34 cellular contexts compared by ENCODE assay signal in genomic region chr12:129566800-129567199, GRCh38.
DNase-seq lines count a peak whose midpoint lies in the region; ATAC-seq, FAIRE-seq and TF ChIP-seq lines count a peak whose summit lies in the region.
"Had no signal": no experiment of that assay in that cellular context is flagged by ENCODE, and none has a peak within 500 bp of the region (broad histone marks: within the 10 kb centered on the region; RNA-seq: fewer than 3 reads in every experiment).

No MANE protein-coding gene starts in this region.

- no peak for ATAC-seq in HepG2
- ATAC-seq in right lobe of liver, result no peak
- ATAC-seq in DND-41 (ENCODE audit: insufficient read depth, low read depth), result no peak
- ATAC-seq: A549; CD8-positive, alpha-beta T cell had no signal

- WGBS in HepG2 (ENCODE audit: low lambda C conversion rate), result 3% methylated on average over 5 of the region's 5 CpGs
- 38% methylated on average over 5 of the region's 5 CpGs for WGBS in right lobe of liver (ENCODE audit: insufficient coverage, low coverage, low lambda C conversion rate, missing lambda C conversion rate)

- H3K9ac ChIP-seq in HepG2 (ENCODE audit: insufficient read depth, low read depth, low read length), result no peak overlapping the region
- H3K9ac ChIP-seq in DND-41 (ENCODE audit: low read depth, low read length), result no peak overlapping the region
- H3K9ac ChIP-seq: BLaER1; BLaER1 treated with 17β-estradiol and CSF1 and Interleukin-3, amounts not matched to agents 10 nM and 100 nM had no signal

- no peaks in the 10 kb centered on the region for H3K9me3 ChIP-seq in HepG2 (ENCODE audit: low read length)
- H3K9me3 ChIP-seq in right lobe of liver, result no peaks in the 10 kb centered on the region
- H3K9me3 ChIP-seq in DND-41 (ENCODE audit: insufficient read depth, low read length, severe bottlenecking), result no peaks in the 10 kb centered on the region
- peaks cover 19% of the 10 kb centered on the region for H3K9me3 ChIP-seq in KOPT-K1 (ENCODE audit: insufficient read depth, low read length, poor library complexity, severe bottlenecking)
- H3K9me3 ChIP-seq: A549, BE2C, BLaER1, Caco-2 had no signal

- intact Hi-C loops in HepG2 (cut with micrococcal nuclease; ENCODE audit: unreplicated experiment), result no loop called here
- intact Hi-C loops in right lobe of liver (cut with DNase I), result no loop called here
- intact Hi-C loops in posterior cingulate gyrus (cut with DNase I), result no loop called here

- H3K4me3 ChIP-seq in HepG2 (replicated peaks in 1 of 3; ENCODE audit: insufficient read depth in 1 of 3, low read depth in 2 of 3, low read length in 3 of 3), result no peak overlapping the region
- no peak overlapping the region for H3K4me3 ChIP-seq in right lobe of liver
- H3K4me3 ChIP-seq in DND-41 (ENCODE audit: low read depth in 1 of 2, low read length in 2 of 2), result no peak overlapping the region
- H3K4me3 ChIP-seq in H7 (ENCODE audit: insufficient read depth, low read depth, low read length), result no peak overlapping the region
- H3K4me3 ChIP-seq: A549; BLaER1; BLaER1 treated with 17β-estradiol and CSF1 and Interleukin-3, amounts not matched to agents 10 nM and 100 nM had no signal

- TF ChIP-seq POLR2A in HepG2 (IDR thresholded peaks at IDR 0.05; ENCODE audit: insufficient read depth in 1 of 2, low read depth in 2 of 2, low read length in 2 of 2) (no peak), right lobe of liver (IDR thresholded peaks at IDR 0.05) (no peak), GM12892 (IDR thresholded peaks at IDR 0.05; ENCODE audit: low read depth, low read length) (no peak)

- FAIRE-seq in HepG2 (lab: Jason Lieb, UNC), result no peak
- FAIRE-seq in GM12892 (lab: Jason Lieb, UNC), result no peak
- FAIRE-seq: A204.1, A549, D721Med had no signal

- DNase-seq in HepG2 (ENCODE audit: low spot score) (no peak), right lobe of liver (no peak), DND-41 (no peak), islet precursor cell (peak; percentile 30), posterior cingulate gyrus (no peak), GM12892 (ENCODE audit: insufficient read length) (no peak), H7 (no peak)
- DNase-seq: 8988T; ACHN; AML-193; BE2C; C1 segment of cervical spinal cord; Caco-2; Calu3; CD4-positive, alpha-beta memory T cell; CD4-positive, alpha-beta T cell; CD4-positive, CD25-positive, alpha-beta regulatory T cell; CD8-positive, alpha-beta memory T cell; CD8-positive, alpha-beta T cell; COR-L47; DMS 273 treated with DMSO at 0.1 percent for 48 hours; DMS153; DMS53; DMS79; DMS79 treated with DMSO at 0.1 percent for 48 hours; EL had no signal

- no peaks in the 10 kb centered on the region for H3K4me1 ChIP-seq in HepG2 (ENCODE audit: insufficient read depth, low read length)
- no peaks in the 10 kb centered on the region for H3K4me1 ChIP-seq in right lobe of liver
- H3K4me1 ChIP-seq in DND-41 (ENCODE audit: insufficient read depth, low read length), result peaks cover 83% of the 10 kb centered on the region
- H3K4me1 ChIP-seq: A549, BE2C, Caco-2 had no signal

- H3K27me3 ChIP-seq in HepG2 (ENCODE audit: control insufficient read depth in 1 of 2, insufficient read depth in 2 of 2, low read length in 2 of 2), result peaks cover 0 to under 1% of the 10 kb centered on the region in 2 experiments; a peak in 1 of 5 replicates
- no peaks in the 10 kb centered on the region for H3K27me3 ChIP-seq in right lobe of liver
- H3K27me3 ChIP-seq in DND-41 (ENCODE audit: insufficient read depth, low read length, poor library complexity), result no peaks in the 10 kb centered on the region
- no peaks in the 10 kb centered on the region for H3K27me3 ChIP-seq in H7 (ENCODE audit: control insufficient read depth, insufficient read depth, low read length)
- H3K27me3 ChIP-seq: BE2C; BLaER1; BLaER1 treated with 17β-estradiol and CSF1 and Interleukin-3, amounts not matched to agents 10 nM and 100 nM had no signal

- in situ Hi-C loops in HepG2 (cut with HindIII; ENCODE audit: extremely low pct_ligation_motif_present, low pct_unique_long_range_greater_than_20kb), result no loop called here

- no peak overlapping the region for H3K4me2 ChIP-seq in HepG2 (ENCODE audit: low read depth, low read length)
- H3K4me2 ChIP-seq in DND-41 (ENCODE audit: insufficient read depth, low read length), result no peak overlapping the region
- H3K4me2 ChIP-seq: A549; BLaER1; BLaER1 treated with 17β-estradiol and CSF1 and Interleukin-3, amounts not matched to agents 10 nM and 100 nM had no signal

- POLR2A ChIA-PET in HepG2 (lab: Yijun Ruan, JAX), result no interaction called here

- H3K36me3 ChIP-seq in HepG2 (replicated peaks in 1 of 2; ENCODE audit: control insufficient read depth in 1 of 2, insufficient read depth in 2 of 2, low read length in 2 of 2), result no peaks in the 10 kb centered on the region
- H3K36me3 ChIP-seq in right lobe of liver, result no peaks in the 10 kb centered on the region
- H3K36me3 ChIP-seq in DND-41 (ENCODE audit: insufficient read depth, low read length), result no peaks in the 10 kb centered on the region
- no peaks in the 10 kb centered on the region for H3K36me3 ChIP-seq in KOPT-K1 (ENCODE audit: insufficient read depth, low read length)
- no peaks in the 10 kb centered on the region for H3K36me3 ChIP-seq in H7 (replicated peaks; ENCODE audit: control insufficient read depth, insufficient read depth, low read length)
- H3K36me3 ChIP-seq: BE2C; BLaER1; BLaER1 treated with 17β-estradiol and CSF1 and Interleukin-3, amounts not matched to agents 10 nM and 100 nM had no signal

- TF ChIP-seq EP300 in HepG2 (IDR thresholded peaks at IDR 0.05; ENCODE audit: low read depth in 2 of 2, low read length in 2 of 2) (no peak), HepG2 (CRISPR knock-in tag; IDR thresholded peaks at IDR 0.05; ENCODE audit: borderline replicate concordance) (no peak)

- TF ChIP-seq RAD21 in HepG2 (CRISPR knock-in tag; IDR thresholded peaks at IDR 0.05), result no peak

- CTCF ChIA-PET in HepG2 (lab: Yijun Ruan, JAX; ENCODE audit: low intra/inter-chr PET ratio, low total read pairs), result no interaction called here

- no peaks in the 10 kb centered on the region for H4K20me1 ChIP-seq in HepG2 (ENCODE audit: insufficient read depth, low read length)
- H4K20me1 ChIP-seq in DND-41 (ENCODE audit: insufficient read depth, low read length), result no peaks in the 10 kb centered on the region
- H4K20me1 ChIP-seq: BLaER1; BLaER1 treated with 17β-estradiol and CSF1 and Interleukin-3, amounts not matched to agents 10 nM and 100 nM had no signal

- H3K79me2 ChIP-seq in HepG2 (ENCODE audit: insufficient read depth, low read length) (no peaks in the 10 kb centered on the region), DND-41 (ENCODE audit: insufficient read depth, low read length) (no peaks in the 10 kb centered on the region)

- H2AFZ ChIP-seq in HepG2 (ENCODE audit: low read length) (no peak overlapping the region), DND-41 (ENCODE audit: low read depth, low read length) (no peak overlapping the region)

- H3K27ac ChIP-seq in HepG2 (ENCODE audit: extremely low read length, insufficient read depth, low read length) (no peak overlapping the region), right lobe of liver (no peak overlapping the region), DND-41 (ENCODE audit: low read length) (peak overlapping the region; percentile 10; the same call in 1 of the 2 replicates), KOPT-K1 (ENCODE audit: low read depth, low read length, poor library complexity, severe bottlenecking) (peak overlapping the region; percentile 98)
- H3K27ac ChIP-seq: 22Rv1; A549; BLaER1; BLaER1 treated with 17β-estradiol and CSF1 and Interleukin-3, amounts not matched to agents 10 nM and 100 nM; C4-2B had no signal

- TF ChIP-seq CTCF in HepG2 (CRISPR knock-in tag; IDR thresholded peaks at IDR 0.05) (no peak), right lobe of liver (IDR thresholded peaks at IDR 0.05) (no peak), DND-41 (IDR thresholded peaks at IDR 0.05; ENCODE audit: borderline replicate concordance, extremely low read depth, low read length, poor library complexity, severe bottlenecking) (no peak)

- BruUV-seq in HepG2 (replicated peaks; lab: Mats Ljungman, UMichigan), result no TSS peak

TF ChIP-seq in HepG2, 621 proteins besides CTCF, POLR2A, EP300 and RAD21:
- TF ChIP-seq PAWR (CRISPR knock-in tag; IDR thresholded peaks at IDR 0.05; ENCODE audit: borderline replicate concordance) (no peak), ATF7 (IDR thresholded peaks at IDR 0.05) (peak; percentile 59), ATF7 (CRISPR knock-in tag; IDR thresholded peaks at IDR 0.05) (no peak), ZNF33B (CRISPR knock-in tag; IDR thresholded peaks at IDR 0.05) (no peak), ZBTB8A (CRISPR knock-in tag; IDR thresholded peaks at IDR 0.05; ENCODE audit: borderline replicate concordance, low read depth) (no peak), CREB1 (IDR thresholded peaks at IDR 0.05) (peak; percentile 83), CREB1 (CRISPR knock-in tag; IDR thresholded peaks at IDR 0.05) (no peak), ZNF724P (CRISPR knock-in tag; IDR thresholded peaks at IDR 0.05; ENCODE audit: borderline replicate concordance) (no peak), ZNF281 (CRISPR knock-in tag; IDR thresholded peaks at IDR 0.05; ENCODE audit: borderline replicate concordance) (no peak)

Comparison
In these comparisons a context has a peak if more than half of its experiments do, and no peak if none do; other contexts are left out.
1. H3K27ac ChIP-seq: peak in DND-41 (single experiment) and KOPT-K1 (single experiment); none in HepG2 (single experiment) and right lobe of liver (0 of 3).